12 cellular contexts compared by ENCODE assay signal in genomic region chr13:75633285-75633684, GRCh38. TPM values are rescaled to one million over a fixed set of nuclear protein-coding genes. Genes with fewer than 3 reads are reported as not detected.
DNase-seq lines count a peak whose midpoint lies in the region; ATAC-seq and TF ChIP-seq lines count a peak whose summit lies in the region.
"Had no signal": no experiment of that assay in that cellular context is flagged by ENCODE, and none has a peak within 500 bp of the region (broad histone marks: within the 10 kb centered on the region; RNA-seq: fewer than 3 reads in every experiment).

No MANE protein-coding gene starts in this region.

- no peak overlapping the region for H3K4me3 ChIP-seq in SU-DHL-6 (ENCODE audit: insufficient read depth, low read length, poor library complexity, severe bottlenecking)
- no peak overlapping the region for H3K4me3 ChIP-seq in smooth muscle cell
- H3K4me3 ChIP-seq: A549 had no signal

- no peak for ATAC-seq in activated T-cell treated with anti-CD3 and anti-CD28 coated beads, Interleukin-2, amount 50 U/mL, for 72 hours (replicated peaks in 1 of 2)
- ATAC-seq: A549; activated naive CD8-positive, alpha-beta T cell treated with anti-CD3 and anti-CD28 coated beads, Interleukin-2, amount 50 U/mL, for 24 hours had no signal

- H2AFZ ChIP-seq in SU-DHL-6 (ENCODE audit: low read depth, low read length, severe bottlenecking) (no peak overlapping the region), smooth muscle cell (ENCODE audit: low read depth) (no peak overlapping the region)

- H3K4me1 ChIP-seq in smooth muscle cell (ENCODE audit: low read depth): peaks cover 11% of the 10 kb centered on the region
- H3K4me1 ChIP-seq: A549 had no signal

- peaks cover 12% of the 10 kb centered on the region for H3K27me3 Mint-ChIP-seq in activated T-cell treated with anti-CD3 and anti-CD28 coated beads, Interleukin-2, amount 50 U/mL, for 72 hours (ENCODE audit: low read depth)
- peaks cover 17% of the 10 kb centered on the region for H3K27me3 Mint-ChIP-seq in activated T-cell treated with anti-CD3 and anti-CD28 coated beads, Interleukin-2, amount 50 U/mL, for 24 hours

- WGBS in smooth muscle cell (ENCODE audit: low lambda C conversion rate): 3% methylated on average over 2 of the region's 2 CpGs

- H3K9ac ChIP-seq in SU-DHL-6 (ENCODE audit: low read length): no peak overlapping the region
- H3K9ac ChIP-seq in smooth muscle cell (ENCODE audit: low read depth): no peak overlapping the region

- H3K9me3 Mint-ChIP-seq in activated T-cell treated with anti-CD3 and anti-CD28 coated beads, Interleukin-2, amount 50 U/mL, for 72 hours: no peaks in the 10 kb centered on the region
- no peaks in the 10 kb centered on the region for H3K9me3 Mint-ChIP-seq in activated T-cell treated with anti-CD3 and anti-CD28 coated beads, Interleukin-2, amount 50 U/mL, for 24 hours
- H3K9me3 Mint-ChIP-seq: activated CD4-positive, alpha-beta memory T cell treated with anti-CD3 and anti-CD28 coated beads for 36 hours; activated naive CD8-positive, alpha-beta T cell treated with anti-CD3 and anti-CD28 coated beads, Interleukin-2, amount 50 U/mL, for 24 hours had no signal

- H3K9me2 ChIP-seq in SU-DHL-6 (replicated peaks; ENCODE audit: insufficient read depth, low read length): no peaks in the 10 kb centered on the region

- TF ChIP-seq CTCF in SU-DHL-6 (IDR thresholded peaks at IDR 0.05; ENCODE audit: insufficient read depth, low read length, poor library complexity, severe bottlenecking) (no peak), smooth muscle cell (IDR thresholded peaks at IDR 0.05; ENCODE audit: borderline replicate concordance, insufficient read depth, poor library complexity, severe bottlenecking) (no peak)

- H3K27ac ChIP-seq in SU-DHL-6 (ENCODE audit: low read depth, low read length): 0 out of 2 replicates have a peak overlapping the region, but pooled peaks have one; percentile 16
- H3K27ac ChIP-seq in smooth muscle cell (ENCODE audit: low read depth): peak overlapping the region; percentile 90
- H3K27ac ChIP-seq: A549 had no signal

- no peak overlapping the region for H3K4me2 ChIP-seq in SU-DHL-6 (ENCODE audit: low read depth, low read length, poor library complexity, severe bottlenecking)
- H3K4me2 ChIP-seq in smooth muscle cell: peak overlapping the region; percentile 99
- H3K4me2 ChIP-seq: A549 had no signal

- H3K79me2 ChIP-seq in SU-DHL-6 (ENCODE audit: insufficient read depth, low read length) (peaks cover 19% of the 10 kb centered on the region), smooth muscle cell (ENCODE audit: low read depth) (peaks cover 41% of the 10 kb centered on the region)

- no peaks in the 10 kb centered on the region for H3K36me3 Mint-ChIP-seq in activated T-cell treated with anti-CD3 and anti-CD28 coated beads, Interleukin-2, amount 50 U/mL, for 72 hours (ENCODE audit: insufficient read depth in 2 of 2)
- H3K36me3 Mint-ChIP-seq in activated T-cell treated with anti-CD3 and anti-CD28 coated beads, Interleukin-2, amount 50 U/mL, for 24 hours (ENCODE audit: low read depth): no peaks in the 10 kb centered on the region
- H3K36me3 Mint-ChIP-seq: activated CD4-positive, alpha-beta memory T cell treated with anti-CD3 and anti-CD28 coated beads for 36 hours had no signal

- peaks cover 14% of the 10 kb centered on the region for H3K4me1 Mint-ChIP-seq in activated T-cell treated with anti-CD3 and anti-CD28 coated beads, Interleukin-2, amount 50 U/mL, for 72 hours (ENCODE audit: low read depth)
- peaks cover 12% of the 10 kb centered on the region for H3K4me1 Mint-ChIP-seq in activated T-cell treated with anti-CD3 and anti-CD28 coated beads, Interleukin-2, amount 50 U/mL, for 24 hours (ENCODE audit: low read depth)

- DNase-seq in activated T-cell treated with anti-CD3 and anti-CD28 coated beads, Interleukin-2, amount 50 U/mL, for 72 hours: no peak
- no peak for DNase-seq in activated T-cell treated with anti-CD3 and anti-CD28 coated beads, Interleukin-2, amount 50 U/mL, for 24 hours
- DNase-seq in fibroblast of peridontal ligament (ENCODE audit: extremely low read depth): peak; percentile 92
- no peak for DNase-seq in smooth muscle cell (lab: John Stamatoyannopoulos, UW; ENCODE audit: unreplicated experiment)
- no peak for DNase-seq in KBM-7
- DNase-seq in NCI-H146 (lab: John Stamatoyannopoulos, UW): no peak
- DNase-seq in amygdala (lab: John Stamatoyannopoulos, UW): no peak
- DNase-seq: activated CD4-positive, alpha-beta memory T cell treated with anti-CD3 and anti-CD28 coated beads for 36 hours; activated naive CD8-positive, alpha-beta T cell treated with anti-CD3 and anti-CD28 coated beads, Interleukin-2, amount 50 U/mL, for 24 hours; NCI-H446 treated with DMSO at 0.1 percent for 48 hours had no signal

- peak overlapping the region in 1 of 2 donors; percentile 9 for H3K4me3 Mint-ChIP-seq in activated T-cell treated with anti-CD3 and anti-CD28 coated beads, Interleukin-2, amount 50 U/mL, for 72 hours
- H3K4me3 Mint-ChIP-seq in activated T-cell treated with anti-CD3 and anti-CD28 coated beads, Interleukin-2, amount 50 U/mL, for 24 hours: no peak overlapping the region
- H3K4me3 Mint-ChIP-seq: activated CD4-positive, alpha-beta memory T cell treated with anti-CD3 and anti-CD28 coated beads for 36 hours; activated naive CD8-positive, alpha-beta T cell treated with anti-CD3 and anti-CD28 coated beads, Interleukin-2, amount 50 U/mL, for 24 hours had no signal

- in situ Hi-C loops in KBM-7 (cut with MboI; ENCODE audit: low pct_unique_long_range_greater_than_20kb, low sequenced_read_pairs): no loop called here

- no peaks in the 10 kb centered on the region for H3K27me3 ChIP-seq in SU-DHL-6 (ENCODE audit: low read length)
- no peaks in the 10 kb centered on the region for H3K27me3 ChIP-seq in smooth muscle cell (ENCODE audit: low read depth)

- peak overlapping the region; percentile 25 for H3K27ac Mint-ChIP-seq in activated T-cell treated with anti-CD3 and anti-CD28 coated beads, Interleukin-2, amount 50 U/mL, for 72 hours
- no peak overlapping the region for H3K27ac Mint-ChIP-seq in activated T-cell treated with anti-CD3 and anti-CD28 coated beads, Interleukin-2, amount 50 U/mL, for 24 hours
- H3K27ac Mint-ChIP-seq: activated CD4-positive, alpha-beta memory T cell treated with anti-CD3 and anti-CD28 coated beads for 36 hours; activated naive CD8-positive, alpha-beta T cell treated with anti-CD3 and anti-CD28 coated beads, Interleukin-2, amount 50 U/mL, for 24 hours had no signal

- peaks cover 19% of the 10 kb centered on the region for H3F3A ChIP-seq in SU-DHL-6 (ENCODE audit: insufficient read depth)
- H3F3A ChIP-seq in smooth muscle cell (ENCODE audit: low read depth): peaks cover 29% of the 10 kb centered on the region

- H4K20me1 ChIP-seq in SU-DHL-6 (ENCODE audit: low read depth, low read length) (no peaks in the 10 kb centered on the region), smooth muscle cell (ENCODE audit: low read depth) (peaks cover 14% of the 10 kb centered on the region)

- H3K9me3 ChIP-seq in SU-DHL-6 (ENCODE audit: insufficient read depth, low read length) (no peaks in the 10 kb centered on the region), smooth muscle cell (replicated peaks; ENCODE audit: low read depth) (no peaks in the 10 kb centered on the region)
- H3K9me3 ChIP-seq: A549 had no signal

- H3K36me3 ChIP-seq in SU-DHL-6 (ENCODE audit: low read length) (no peaks in the 10 kb centered on the region), smooth muscle cell (ENCODE audit: low read depth) (no peaks in the 10 kb centered on the region)

RNA-seq across cellular contexts. Expression of gene LMO7, which starts 2.8 kb away (rescaled TPM):
- 10 to 100 TPM; 12.1 to 14.6 TPM for total RNA-seq in activated T-cell treated with anti-CD3 and anti-CD28 coated beads, Interleukin-2, amount 50 U/mL, for 72 hours
- 213 and 253 TPM in 2 replicates for total RNA-seq in smooth muscle cell
- polyA plus RNA-seq in smooth muscle cell: 152 and 157 TPM in 2 replicates

Comparison
In these comparisons a context has a peak if more than half of its experiments do, and no peak if none do; other contexts are left out.
1. RNA of gene LMO7, which starts 2.8 kb away (total RNA-seq): 213 to 253 TPM in smooth muscle cell; 12.1 to 14.6 TPM in activated T-cell treated with anti-CD3 and anti-CD28 coated beads, Interleukin-2, amount 50 U/mL, for 72 hours; every median in the first group is over 10 times any median in the second.